In genomic region chr4:7904108-7904516, GRCh38 we compare ENCODE assay signal across 1 cellular context.
TF ChIP-seq lines count a peak whose summit lies in the region.

No MANE protein-coding gene starts in this region.

TF ChIP-seq in IMR-90, 13 proteins besides CTCF, POLR2A, EP300 and RAD21 (continued from another document):
- TF ChIP-seq MAFK (IDR thresholded peaks at IDR 0.05; ENCODE audit: low read depth, low read length) (no peak), ELK1 (IDR thresholded peaks at IDR 0.05; ENCODE audit: borderline replicate concordance, low read depth, low read length) (no peak), BHLHE40 (IDR thresholded peaks at IDR 0.05; ENCODE audit: low read depth, low read length) (peak; percentile 18; the same call in 1 of the 2 replicates), CHD1 (IDR thresholded peaks at IDR 0.05; ENCODE audit: low read depth, low read length) (peak; percentile 53; the same call in 1 of the 2 replicates), CEBPB (IDR thresholded peaks at IDR 0.05; ENCODE audit: low read depth, low read length) (peak; percentile 58; the same call in 1 of the 2 replicates), MAZ (IDR thresholded peaks at IDR 0.05; ENCODE audit: borderline replicate concordance, low read depth, low read length) (0 out of 2 replicates have a peak, but pooled peaks have one; percentile 17), RFX5 (IDR thresholded peaks at IDR 0.05; ENCODE audit: low read depth, low read length) (no peak), FOS (IDR thresholded peaks at IDR 0.05; ENCODE audit: low read depth, low read length) (no peak), RCOR1 (IDR thresholded peaks at IDR 0.05; ENCODE audit: insufficient replicate concordance, low read length) (no peak), SMC3 (IDR thresholded peaks at IDR 0.05; ENCODE audit: low read depth, low read length) (no peak), USF2 (IDR thresholded peaks at IDR 0.05; ENCODE audit: low read depth, low read length) (no peak), NFE2L2 (IDR thresholded peaks at IDR 0.05; ENCODE audit: low read depth, low read length) (no peak)
